8 cellular contexts compared by ENCODE assay signal in the genomic region with DNA sequence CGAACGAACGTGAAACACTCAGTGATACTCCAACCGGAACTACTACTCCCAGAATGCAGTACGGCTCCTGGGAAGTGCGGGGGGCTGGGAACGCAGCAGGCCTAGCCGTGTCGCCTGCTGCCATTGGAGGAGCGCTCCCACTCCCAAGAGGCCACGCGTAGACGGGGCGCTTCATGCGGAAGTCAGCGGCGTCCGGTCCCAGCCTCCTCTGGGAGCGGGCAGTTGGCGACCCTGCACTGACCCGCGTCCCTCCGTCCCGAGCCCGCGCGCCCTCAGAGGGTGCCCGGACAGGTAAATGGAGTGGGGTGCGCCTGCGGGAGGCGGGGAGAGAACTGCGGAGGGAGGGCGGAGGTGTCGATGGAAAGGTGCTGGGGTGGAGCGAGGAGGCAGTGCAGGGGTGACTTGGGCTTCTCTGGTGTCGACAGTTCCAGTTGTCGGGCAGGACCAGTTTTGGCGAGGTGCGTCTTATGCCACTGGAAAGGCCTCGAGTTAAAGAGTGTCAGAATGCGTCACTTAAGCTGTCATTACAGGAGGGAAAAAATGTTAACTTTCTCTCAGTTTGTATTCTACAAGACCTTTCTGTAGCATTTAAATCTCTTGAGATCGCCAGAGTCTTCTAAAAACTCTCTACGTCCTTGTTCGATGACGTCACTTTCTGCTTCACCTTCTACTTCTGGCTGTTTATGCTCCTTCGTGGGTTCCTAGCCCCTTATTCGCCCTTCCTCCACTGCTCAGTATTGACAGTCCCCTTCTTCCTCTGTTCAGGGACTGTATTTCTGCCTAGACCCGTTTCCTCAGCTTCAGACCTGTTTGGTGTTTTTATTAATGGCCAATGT. TPM values are rescaled to one million over a fixed set of nuclear protein-coding genes. Genes with fewer than 3 reads are reported as not detected.
DNase-seq lines count a peak whose midpoint lies in the region; ATAC-seq, FAIRE-seq and TF ChIP-seq lines count a peak whose summit lies in the region.

A gene with protein sequence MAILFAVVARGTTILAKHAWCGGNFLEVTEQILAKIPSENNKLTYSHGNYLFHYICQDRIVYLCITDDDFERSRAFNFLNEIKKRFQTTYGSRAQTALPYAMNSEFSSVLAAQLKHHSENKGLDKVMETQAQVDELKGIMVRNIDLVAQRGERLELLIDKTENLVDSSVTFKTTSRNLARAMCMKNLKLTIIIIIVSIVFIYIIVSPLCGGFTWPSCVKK (plus strand): TSS at position 188 of the 836 bp plus-strand sequence. CDS start 8,122 bp downstream, outside the sequence.

- TF ChIP-seq POLR2A in GM12891 (IDR thresholded peaks at IDR 0.05; ENCODE audit: low read depth, low read length): peak; percentile 80

- peak; percentile 98 for ATAC-seq in HG02763 (IDR thresholded peaks at IDR 0.05; ENCODE audit: unreplicated experiment)
- ATAC-seq in activated naive CD8-positive, alpha-beta T cell treated with anti-CD3 and anti-CD28 coated beads, Interleukin-2, amount 50 U/mL, for 24 hours: peak; percentile 100

- peak within 1 kb of the TSS; percentile 87 for H3K27ac Mint-ChIP-seq in activated naive CD8-positive, alpha-beta T cell treated with anti-CD3 and anti-CD28 coated beads, Interleukin-2, amount 50 U/mL, for 24 hours
- H3K27ac Mint-ChIP-seq in type B pancreatic cell: peak within 1 kb of the TSS; percentile 92

- intact Hi-C loops in cardiac septum (cut with DNase I): no loop called here
- intact Hi-C loops in posterior cingulate gyrus (cut with DNase I): no loop called here

- peaks cover 23% of the 10 kb centered on the region for H3K4me1 Mint-ChIP-seq in activated naive CD8-positive, alpha-beta T cell treated with anti-CD3 and anti-CD28 coated beads, Interleukin-2, amount 50 U/mL, for 24 hours
- H3K4me1 Mint-ChIP-seq in type B pancreatic cell (ENCODE audit: unreplicated experiment): no peaks in the 10 kb centered on the region

- TF ChIP-seq CTCF in type B pancreatic cell (conservative IDR thresholded peaks at IDR 0.05): no peak

- peak within 1 kb of the TSS; percentile 89 for H3K4me3 Mint-ChIP-seq in activated naive CD8-positive, alpha-beta T cell treated with anti-CD3 and anti-CD28 coated beads, Interleukin-2, amount 50 U/mL, for 24 hours
- H3K4me3 Mint-ChIP-seq in type B pancreatic cell: peak within 1 kb of the TSS; percentile 92

- peak; percentile 98 for FAIRE-seq in GM12891 (lab: Jason Lieb, UNC)

- H3K9me3 Mint-ChIP-seq in activated naive CD8-positive, alpha-beta T cell treated with anti-CD3 and anti-CD28 coated beads, Interleukin-2, amount 50 U/mL, for 24 hours: no peaks in the 10 kb centered on the region
- H3K9me3 Mint-ChIP-seq in type B pancreatic cell: no peaks in the 10 kb centered on the region

- H3K36me3 Mint-ChIP-seq in activated naive CD8-positive, alpha-beta T cell treated with anti-CD3 and anti-CD28 coated beads, Interleukin-2, amount 50 U/mL, for 24 hours (ENCODE audit: low read depth): no peaks in the 10 kb centered on the region
- no peaks in the 10 kb centered on the region for H3K36me3 Mint-ChIP-seq in type B pancreatic cell

- no peaks in the 10 kb centered on the region for H3K27me3 Mint-ChIP-seq in activated naive CD8-positive, alpha-beta T cell treated with anti-CD3 and anti-CD28 coated beads, Interleukin-2, amount 50 U/mL, for 24 hours
- peaks cover 6% of the 10 kb centered on the region for H3K27me3 Mint-ChIP-seq in type B pancreatic cell

- peak; percentile 53 for DNase-seq in GM12891 (ENCODE audit: insufficient read length, low spot score)
- peak; percentile 80 to 90 (median 83) for DNase-seq in NCI-H1417 (lab: John Stamatoyannopoulos, UW)
- peak; percentile 89 for DNase-seq in SW480 (ENCODE audit: low spot score)
- DNase-seq in activated naive CD8-positive, alpha-beta T cell treated with anti-CD3 and anti-CD28 coated beads, Interleukin-2, amount 50 U/mL, for 24 hours: peak; percentile 77
- DNase-seq in cardiac septum (ENCODE audit: low spot score): peak; percentile 93
- peak; percentile 77 to 98 (median 84) for DNase-seq in posterior cingulate gyrus
- DNase-seq in type B pancreatic cell (ENCODE audit: extremely low spot score, unreplicated experiment): peak; percentile 78

TF ChIP-seq in GM12891, 5 proteins besides CTCF, POLR2A, EP300 and RAD21:
- TF ChIP-seq PAX5 (IDR thresholded peaks at IDR 0.05; ENCODE audit: insufficient read depth, low read length, severe bottlenecking) (no peak), POU2F2 (IDR thresholded peaks at IDR 0.05; ENCODE audit: low read depth, low read length) (0 out of 2 replicates have a peak, but pooled peaks have one; percentile 35), TAF1 (IDR thresholded peaks at IDR 0.05; ENCODE audit: low read depth, low read length) (0 out of 2 replicates have a peak, but pooled peaks have one; percentile 22), POLR2AphosphoS5 (IDR thresholded peaks at IDR 0.05; ENCODE audit: low read depth, low read length) (peak; percentile 78), SPI1 (IDR thresholded peaks at IDR 0.05; ENCODE audit: low read depth, low read length) (peak; percentile 11; the same call in 1 of the 2 replicates)

RNA-seq across cellular contexts. Expression of the gene that starts here (rescaled TPM):
- 20.3 TPM for polyA plus RNA-seq in GM12891 (2012; ENCODE audit: low read depth, missing spikeins)
- total RNA-seq in cardiac septum (19.5 TPM), type B pancreatic cell (ENCODE audit: low replicate concordance) (23.1 and 26.2 TPM in 2 replicates)

Comparison
In these comparisons a context has a peak if more than half of its experiments do, and no peak if none do; other contexts are left out.
1. Peak in every context shown above with its lines: DNase-seq and ATAC-seq.